Comparison of ENCODE assay signal across 10 cellular contexts in the genomic region with DNA sequence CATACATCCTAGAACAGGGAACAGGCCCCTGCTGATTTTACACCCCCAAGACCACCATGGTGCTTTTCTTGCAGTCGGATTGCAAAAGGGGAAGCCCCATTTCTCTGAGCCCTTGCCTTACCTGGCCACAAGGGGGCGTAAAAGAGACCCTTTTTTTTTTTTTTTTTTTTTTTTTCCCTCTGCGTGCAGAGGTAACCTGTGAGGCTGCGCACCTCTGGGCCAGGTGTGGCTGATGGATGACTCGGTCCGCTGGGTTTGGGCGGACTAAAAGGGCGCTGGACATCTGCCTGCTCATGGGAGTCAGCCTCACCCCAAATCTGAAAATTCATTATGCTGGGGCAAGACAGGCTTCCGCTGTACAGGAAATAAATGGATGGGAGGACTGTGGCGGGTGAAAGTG.
DNase-seq lines count a peak whose midpoint lies in the region; ATAC-seq and TF ChIP-seq lines count a peak whose summit lies in the region.
"Had no signal": no experiment of that assay in that cellular context is flagged by ENCODE, and none has a peak within 500 bp of the region (broad histone marks: within the 10 kb centered on the region; RNA-seq: fewer than 3 reads in every experiment).

No MANE protein-coding gene starts in this region.

- H3K36me3 ChIP-seq in heart left ventricle = no peaks in the 10 kb centered on the region
- H3K36me3 ChIP-seq in Panc1 (ENCODE audit: control insufficient read depth, insufficient read depth, low read length) = no peaks in the 10 kb centered on the region

- H3K4me1 Mint-ChIP-seq in glutamatergic neuron (ENCODE audit: low read depth, unreplicated experiment) = peaks cover 13% of the 10 kb centered on the region
- no peaks in the 10 kb centered on the region for H3K4me1 Mint-ChIP-seq in activated CD4-positive, alpha-beta T cell treated with anti-CD3 and anti-CD28 coated beads for 36 hours

- H3K4me3 Mint-ChIP-seq in glutamatergic neuron (ENCODE audit: unreplicated experiment) = no peak overlapping the region
- no peak overlapping the region for H3K4me3 Mint-ChIP-seq in activated CD4-positive, alpha-beta T cell treated with anti-CD3 and anti-CD28 coated beads for 36 hours
- H3K4me3 Mint-ChIP-seq: CD4-positive, alpha-beta T cell had no signal

- H3K36me3 Mint-ChIP-seq in glutamatergic neuron (ENCODE audit: unreplicated experiment) = no peaks in the 10 kb centered on the region
- no peaks in the 10 kb centered on the region for H3K36me3 Mint-ChIP-seq in activated CD4-positive, alpha-beta T cell treated with anti-CD3 and anti-CD28 coated beads for 36 hours (ENCODE audit: low read depth)

- H3K27me3 ChIP-seq in heart left ventricle (no peaks in the 10 kb centered on the region), Panc1 (ENCODE audit: control insufficient read depth, insufficient read depth, low read length) (no peaks in the 10 kb centered on the region)

- TF ChIP-seq CTCF in heart left ventricle (IDR thresholded peaks at IDR 0.05) (peak in 10 of 12 donors; percentile 8 to 55 (median 41)), Panc1 (IDR thresholded peaks at IDR 0.05) (peak; percentile 72), glutamatergic neuron (IDR thresholded peaks at IDR 0.05; ENCODE audit: partially characterized antibody, unreplicated experiment) (peak; percentile 91)

- POLR2A ChIA-PET in Panc1 (lab: Charles Lee) = no interaction called here
- POLR2A ChIA-PET in activated CD4-positive, alpha-beta T cell treated with anti-CD3 and anti-CD28 coated beads for 36 hours (lab: Charles Lee) = no interaction called here

- H3K27ac ChIP-seq in heart left ventricle (peak overlapping the region in 1 of 12 donors; percentile 77), Panc1 (ENCODE audit: low read length) (no peak overlapping the region)

- CTCF ChIA-PET in Panc1 (lab: Charles Lee) = no interaction called here
- CTCF ChIA-PET in activated CD4-positive, alpha-beta T cell treated with anti-CD3 and anti-CD28 coated beads for 36 hours (lab: Charles Lee) = no interaction called here

- no peak overlapping the region for H3K27ac Mint-ChIP-seq in glutamatergic neuron (ENCODE audit: unreplicated experiment)
- no peak overlapping the region for H3K27ac Mint-ChIP-seq in activated CD4-positive, alpha-beta T cell treated with anti-CD3 and anti-CD28 coated beads for 36 hours
- H3K27ac Mint-ChIP-seq: CD4-positive, alpha-beta T cell had no signal

- peaks cover 0 to 5% (median 0%) of the 10 kb centered on the region in 12 donors for H3K4me1 ChIP-seq in heart left ventricle
- no peaks in the 10 kb centered on the region for H3K4me1 ChIP-seq in Panc1 (ENCODE audit: control insufficient read depth, insufficient read depth, low read length)

- BruUV-seq in Panc1 (replicated peaks; lab: Mats Ljungman, UMichigan) = no TSS peak

- TF ChIP-seq POLR2A in heart left ventricle (IDR thresholded peaks at IDR 0.05) = no peak

- intact Hi-C loops in heart left ventricle (cut with DNase I) = no loop called here
- intact Hi-C loops in Right ventricle myocardium superior (cut with DNase I) = no loop called here
- intact Hi-C loops in Panc1 (cut with micrococcal nuclease; ENCODE audit: unreplicated experiment) = no loop called here
- intact Hi-C loops in activated CD4-positive, alpha-beta T cell treated with anti-CD3 and anti-CD28 coated beads for 36 hours (cut with DNase I, micrococcal nuclease) = loop anchor here in 1 of 2 experiments (2.0 kb wide), 1 partner anchor 350 kb away; no protein-coding TSS in a partner anchor

- DNase-seq in heart left ventricle (no peak), Right ventricle myocardium superior (no peak), Panc1 (ENCODE audit: low read depth, low spot score) (no peak), glutamatergic neuron (no peak), inferior parietal cortex (ENCODE audit: extremely low spot score) (no peak), GDM1 (lab: John Stamatoyannopoulos, UW) (no peak)
- no peak for DNase-seq in effector CD4-positive, alpha-beta T cell
- DNase-seq in activated CD4-positive, alpha-beta T cell treated with anti-CD3 and anti-CD28 coated beads for 36 hours = no peak
- DNase-seq: CD4-positive, alpha-beta T cell; NCI-H2029 had no signal

- H3K9me3 ChIP-seq in heart left ventricle (no peaks in the 10 kb centered on the region), Panc1 (ENCODE audit: control insufficient read depth, insufficient read depth, low read depth, low read length) (no peaks in the 10 kb centered on the region)

- H3K4me3 ChIP-seq in heart left ventricle = no peak overlapping the region
- no peak overlapping the region for H3K4me3 ChIP-seq in Panc1 (ENCODE audit: low read depth in 2 of 2, low read length in 2 of 2)

- H3K27me3 Mint-ChIP-seq in glutamatergic neuron (ENCODE audit: unreplicated experiment) = peaks cover 4% of the 10 kb centered on the region
- peaks cover 3% of the 10 kb centered on the region for H3K27me3 Mint-ChIP-seq in activated CD4-positive, alpha-beta T cell treated with anti-CD3 and anti-CD28 coated beads for 36 hours

- no peak for ATAC-seq in heart left ventricle
- no peak for ATAC-seq in Right ventricle myocardium superior (ENCODE audit: poor library complexity)
- no peak for ATAC-seq in Panc1
- ATAC-seq in activated CD4-positive, alpha-beta T cell treated with anti-CD3 and anti-CD28 coated beads for 36 hours = no peak

- in situ Hi-C loops in Panc1 (cut with HindIII; ENCODE audit: low pct_unique_long_range_greater_than_20kb, low sequenced_read_pairs) = no loop called here

- no peaks in the 10 kb centered on the region for H3K9me3 Mint-ChIP-seq in glutamatergic neuron (ENCODE audit: unreplicated experiment)
- no peaks in the 10 kb centered on the region for H3K9me3 Mint-ChIP-seq in activated CD4-positive, alpha-beta T cell treated with anti-CD3 and anti-CD28 coated beads for 36 hours (ENCODE audit: low read depth)

- 32 to 47% (median 35%) methylated on average over 10 of the region's 10 CpGs for WGBS in heart left ventricle, 4 donors

Comparison
In these comparisons a context has a peak if more than half of its experiments do, and no peak if none do; other contexts are left out.
1. CTCF ChIP-seq: peak in every context shown above with its lines; median percentile 91 in glutamatergic neuron; 72 in Panc1; 41 in heart left ventricle.